In the genomic region with DNA sequence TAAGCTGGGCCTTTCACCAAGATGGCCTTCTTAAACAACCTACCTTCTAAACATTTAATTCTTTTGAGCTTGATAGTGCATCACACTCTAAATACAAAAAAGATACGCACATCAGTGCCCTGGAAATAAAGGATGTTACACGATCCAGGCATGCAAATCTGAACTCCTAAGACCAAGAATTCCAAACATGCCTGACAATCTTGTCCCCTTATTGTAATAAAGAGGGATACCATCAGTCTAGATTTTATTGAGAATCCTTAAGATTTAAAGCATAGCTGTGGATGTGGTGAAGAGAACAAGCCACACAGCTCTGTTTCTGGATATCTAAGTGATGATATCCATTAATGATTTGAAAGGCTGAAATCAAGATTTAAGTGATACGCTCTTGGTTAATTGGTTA, we compare ENCODE assay signal across 23 cellular contexts.
"Had no signal": no experiment of that assay in that cellular context is flagged by ENCODE, and none has a peak within 500 bp of the region (broad histone marks: within the 10 kb centered on the region; RNA-seq: fewer than 3 reads in every experiment).

No MANE protein-coding gene starts in this region.

- H3K27me3 ChIP-seq: MG63, SJSA1 had no signal

- H3K9me3 ChIP-seq: MG63, SJSA1 had no signal

- FAIRE-seq: HTR-8/SVneo, RCC 7860 had no signal

- H3K4me1 ChIP-seq: SJSA1 had no signal

- H3K27ac ChIP-seq: HL-60, SJSA1, SK-N-MC had no signal

- DNase-seq: Karpas-422, KG1, MG63, NCI-H1092 treated with DMSO at 0.1 percent for 48 hours, NCI-H1436, NCI-H187, NCI-H2029, NCI-H2081 treated with DMSO at 0.1 percent for 48 hours, NCI-H2171, NCI-H226, NCI-H446, NCI-H510A, NCI-H524 treated with DMSO at 0.1 percent for 48 hours, NCI-H69, NCI-H774, Right ventricle myocardium superior, RPMI8226, SIG-M5 had no signal

- H3K4me3 ChIP-seq: MG63, SJSA1, SK-N-MC had no signal
